In genomic region chr18:79508565-79509535, GRCh38 we compare ENCODE assay signal across 1 cellular context.
TF ChIP-seq lines count a peak whose summit lies in the region.

No MANE protein-coding gene starts in this region.

TF ChIP-seq in GM23338, 12 proteins besides CTCF, POLR2A, EP300 and RAD21 (continued from another document):
- no peak for TF ChIP-seq EZH2phosphoT487 (IDR thresholded peaks at IDR 0.05; ENCODE audit: unreplicated experiment)
- TF ChIP-seq, protein P1, sequence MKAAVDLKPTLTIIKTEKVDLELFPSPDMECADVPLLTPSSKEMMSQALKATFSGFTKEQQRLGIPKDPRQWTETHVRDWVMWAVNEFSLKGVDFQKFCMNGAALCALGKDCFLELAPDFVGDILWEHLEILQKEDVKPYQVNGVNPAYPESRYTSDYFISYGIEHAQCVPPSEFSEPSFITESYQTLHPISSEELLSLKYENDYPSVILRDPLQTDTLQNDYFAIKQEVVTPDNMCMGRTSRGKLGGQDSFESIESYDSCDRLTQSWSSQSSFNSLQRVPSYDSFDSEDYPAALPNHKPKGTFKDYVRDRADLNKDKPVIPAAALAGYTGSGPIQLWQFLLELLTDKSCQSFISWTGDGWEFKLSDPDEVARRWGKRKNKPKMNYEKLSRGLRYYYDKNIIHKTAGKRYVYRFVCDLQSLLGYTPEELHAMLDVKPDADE (IDR thresholded peaks at IDR 0.05) = no peak
